Comparison of ENCODE assay signal across 35 cellular contexts in the genomic region with DNA sequence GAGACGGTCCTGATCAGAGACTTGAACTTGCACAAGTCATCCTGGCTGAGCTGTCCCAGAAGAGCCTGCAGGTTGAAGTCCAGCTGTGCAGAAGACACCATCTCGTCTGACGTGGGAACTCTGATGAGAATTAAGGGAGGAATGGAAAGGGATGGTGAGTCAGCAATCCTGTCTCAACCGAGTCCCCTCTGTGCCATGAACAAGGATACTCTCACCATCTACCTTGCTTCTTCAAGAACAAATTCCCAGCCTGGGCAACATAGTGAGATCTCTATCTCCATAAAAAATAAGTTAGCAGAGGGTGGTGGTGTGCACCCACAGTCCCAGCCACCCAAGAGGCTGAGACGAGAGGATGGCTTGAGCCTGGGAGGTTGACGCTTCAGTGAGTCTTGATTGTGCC. TPM values are rescaled to one million over a fixed set of nuclear protein-coding genes. Genes with fewer than 3 reads are reported as not detected.
DNase-seq lines count a peak whose midpoint lies in the region; ATAC-seq and TF ChIP-seq lines count a peak whose summit lies in the region.
"Had no signal": no experiment of that assay in that cellular context is flagged by ENCODE, and none has a peak within 500 bp of the region (broad histone marks: within the 10 kb centered on the region; RNA-seq: fewer than 3 reads in every experiment).

TSS of gene NLRP2B (minus strand) at position 101 of the 400 bp plus-strand sequence.

- no peak within 1 kb of the TSS for H3K4me3 Mint-ChIP-seq in activated T-cell treated with anti-CD3 and anti-CD28 coated beads, Interleukin-2, amount 50 U/mL, for 72 hours
- H3K4me3 Mint-ChIP-seq: B cell; CD14-positive monocyte; CD4-positive, alpha-beta memory T cell; CD4-positive, alpha-beta T cell; CD8-positive, alpha-beta memory T cell; CD8-positive, alpha-beta T cell had no signal

- TF ChIP-seq CTCF in DND-41 (IDR thresholded peaks at IDR 0.05; ENCODE audit: borderline replicate concordance, extremely low read depth, low read length, poor library complexity, severe bottlenecking) (no peak), KMS-11 (conservative IDR thresholded peaks at IDR 0.05; ENCODE audit: low read depth, low read length) (no peak)

- H3K36me3 ChIP-seq in DND-41 (ENCODE audit: insufficient read depth, low read length) (no peaks in the 10 kb centered on the region), KMS-11 (ENCODE audit: insufficient read depth) (no peaks in the 10 kb centered on the region)
- H3K36me3 ChIP-seq: BE2C; BLaER1; BLaER1 treated with 17β-estradiol and CSF1 and Interleukin-3, amounts not matched to agents 10 nM and 100 nM had no signal

- DNase-seq in activated T-cell treated with anti-CD3 and anti-CD28 coated beads, Interleukin-2, amount 50 U/mL, for 72 hours = no peak
- no peak for DNase-seq in activated T-cell treated with anti-CD3 and anti-CD28 coated beads, Interleukin-2, amount 50 U/mL, for 48 hours
- DNase-seq in DND-41 (no peak), OCI-M1 (lab: John Stamatoyannopoulos, UW) (no peak)
- DNase-seq in stimulated activated naive CD4-positive, alpha-beta T cell treated with Interleukin-2 at 50 U/mL for 16 hours (lab: John Stamatoyannopoulos, UW) = no peak
- DNase-seq: 8988T; ACHN; AML-193; BE2C; C1 segment of cervical spinal cord; Caco-2; Calu3; CD4-positive, alpha-beta memory T cell; CD4-positive, alpha-beta T cell; CD4-positive, CD25-positive, alpha-beta regulatory T cell; CD8-positive, alpha-beta memory T cell; CD8-positive, alpha-beta T cell; COR-L47; DMS 273 treated with DMSO at 0.1 percent for 48 hours; DMS153; DMS53; DMS79; DMS79 treated with DMSO at 0.1 percent for 48 hours; EL had no signal

- peaks cover 13% of the 10 kb centered on the region for H3K27me3 Mint-ChIP-seq in activated T-cell treated with anti-CD3 and anti-CD28 coated beads, Interleukin-2, amount 50 U/mL, for 72 hours (ENCODE audit: low read depth)
- H3K27me3 Mint-ChIP-seq: B cell; CD4-positive, alpha-beta T cell; CD4-positive, CD25-positive, alpha-beta regulatory T cell had no signal

- ATAC-seq in activated T-cell treated with anti-CD3 and anti-CD28 coated beads, Interleukin-2, amount 50 U/mL, for 72 hours (replicated peaks in 1 of 2) = no peak
- no peak for ATAC-seq in DND-41 (ENCODE audit: insufficient read depth, low read depth)
- ATAC-seq: A549; CD8-positive, alpha-beta T cell had no signal

- H3K27ac Mint-ChIP-seq in activated T-cell treated with anti-CD3 and anti-CD28 coated beads, Interleukin-2, amount 50 U/mL, for 72 hours = peak within 1 kb of the TSS; percentile 55
- H3K27ac Mint-ChIP-seq: B cell; CD4-positive, alpha-beta memory T cell; CD4-positive, alpha-beta T cell; CD4-positive, CD25-positive, alpha-beta regulatory T cell; CD8-positive, alpha-beta memory T cell; CD8-positive, alpha-beta T cell had no signal

- no peaks in the 10 kb centered on the region for H4K20me1 ChIP-seq in DND-41 (ENCODE audit: insufficient read depth, low read length)
- H4K20me1 ChIP-seq in KMS-11 (ENCODE audit: insufficient read depth) = no peaks in the 10 kb centered on the region
- H4K20me1 ChIP-seq: BLaER1; BLaER1 treated with 17β-estradiol and CSF1 and Interleukin-3, amounts not matched to agents 10 nM and 100 nM had no signal

- no peaks in the 10 kb centered on the region for H3K9me3 ChIP-seq in DND-41 (ENCODE audit: insufficient read depth, low read length, severe bottlenecking)
- H3K9me3 ChIP-seq: A549, BE2C, Caco-2 had no signal

- H3K27ac ChIP-seq in DND-41 (ENCODE audit: low read length) = peak within 1 kb of the TSS; percentile 77
- H3K27ac ChIP-seq in KMS-11 = no peak within 1 kb of the TSS
- H3K27ac ChIP-seq: 22Rv1; A549; BLaER1; BLaER1 treated with 17β-estradiol and CSF1 and Interleukin-3, amounts not matched to agents 10 nM and 100 nM; C4-2B had no signal

- H3K9ac ChIP-seq in DND-41 (ENCODE audit: low read depth, low read length) (no peak within 1 kb of the TSS), KMS-11 (no peak within 1 kb of the TSS)
- H3K9ac ChIP-seq: BLaER1; BLaER1 treated with 17β-estradiol and CSF1 and Interleukin-3, amounts not matched to agents 10 nM and 100 nM had no signal

- H2AFZ ChIP-seq in DND-41 (ENCODE audit: low read depth, low read length) = no peak within 1 kb of the TSS
- no peak within 1 kb of the TSS for H2AFZ ChIP-seq in KMS-11 (ENCODE audit: low read depth)

- H3K79me2 ChIP-seq in DND-41 (ENCODE audit: insufficient read depth, low read length) (no peaks in the 10 kb centered on the region), KMS-11 (ENCODE audit: insufficient read depth, low read depth) (no peaks in the 10 kb centered on the region)

- peaks cover 45% of the 10 kb centered on the region for H3K4me1 ChIP-seq in DND-41 (ENCODE audit: insufficient read depth, low read length)
- peaks cover 66% of the 10 kb centered on the region for H3K4me1 ChIP-seq in KMS-11 (ENCODE audit: low read depth, poor library complexity, severe bottlenecking)
- H3K4me1 ChIP-seq: A549, BE2C, Caco-2 had no signal

- no peak within 1 kb of the TSS for H3K4me3 ChIP-seq in DND-41 (ENCODE audit: low read depth in 1 of 2, low read length in 2 of 2)
- no peak within 1 kb of the TSS for H3K4me3 ChIP-seq in KMS-11 (IDR thresholded peaks at IDR 0.05; ENCODE audit: insufficient read depth, low read depth, low read length)
- H3K4me3 ChIP-seq: A549; BLaER1; BLaER1 treated with 17β-estradiol and CSF1 and Interleukin-3, amounts not matched to agents 10 nM and 100 nM had no signal

- H3K4me2 ChIP-seq in DND-41 (ENCODE audit: insufficient read depth, low read length) (0 out of 2 replicates have a peak within 1 kb of the TSS, but pooled peaks have one; percentile 65), KMS-11 (peak within 1 kb of the TSS; percentile 83; the same call in 1 of the 2 replicates)
- H3K4me2 ChIP-seq: A549; BLaER1; BLaER1 treated with 17β-estradiol and CSF1 and Interleukin-3, amounts not matched to agents 10 nM and 100 nM had no signal

- H3K9me3 Mint-ChIP-seq in activated T-cell treated with anti-CD3 and anti-CD28 coated beads, Interleukin-2, amount 50 U/mL, for 72 hours = no peaks in the 10 kb centered on the region
- H3K9me3 Mint-ChIP-seq: CD8-positive, alpha-beta T cell had no signal

- H3K27me3 ChIP-seq in DND-41 (ENCODE audit: insufficient read depth, low read length, poor library complexity) (no peaks in the 10 kb centered on the region), KMS-11 (ENCODE audit: insufficient read depth, low read depth) (no peaks in the 10 kb centered on the region)
- H3K27me3 ChIP-seq: BE2C had no signal

- no peaks in the 10 kb centered on the region for H3K4me1 Mint-ChIP-seq in activated T-cell treated with anti-CD3 and anti-CD28 coated beads, Interleukin-2, amount 50 U/mL, for 72 hours (ENCODE audit: low read depth)
- H3K4me1 Mint-ChIP-seq: B cell; CD14-positive monocyte; CD4-positive, alpha-beta memory T cell; CD4-positive, CD25-positive, alpha-beta regulatory T cell; CD8-positive, alpha-beta memory T cell had no signal

- H3K36me3 Mint-ChIP-seq in activated T-cell treated with anti-CD3 and anti-CD28 coated beads, Interleukin-2, amount 50 U/mL, for 72 hours (ENCODE audit: insufficient read depth in 2 of 2) = no peaks in the 10 kb centered on the region
- H3K36me3 Mint-ChIP-seq: CD14-positive monocyte; CD4-positive, alpha-beta memory T cell; CD4-positive, CD25-positive, alpha-beta regulatory T cell; CD8-positive, alpha-beta T cell had no signal

RNA-seq across cellular contexts. Expression of gene NLRP2B, which starts in this region (rescaled TPM):
- total RNA-seq in activated T-cell treated with anti-CD3 and anti-CD28 coated beads, Interleukin-2, amount 50 U/mL, for 72 hours = not detected
- total RNA-seq: A172; A673; B cell; Caco-2; Calu3; CD4-positive, alpha-beta memory T cell; CD4-positive, alpha-beta T cell; CD4-positive, CD25-positive, alpha-beta regulatory T cell; CD8-positive, alpha-beta memory T cell; CD8-positive, alpha-beta T cell; Daoy had no signal
